In the genomic region with DNA sequence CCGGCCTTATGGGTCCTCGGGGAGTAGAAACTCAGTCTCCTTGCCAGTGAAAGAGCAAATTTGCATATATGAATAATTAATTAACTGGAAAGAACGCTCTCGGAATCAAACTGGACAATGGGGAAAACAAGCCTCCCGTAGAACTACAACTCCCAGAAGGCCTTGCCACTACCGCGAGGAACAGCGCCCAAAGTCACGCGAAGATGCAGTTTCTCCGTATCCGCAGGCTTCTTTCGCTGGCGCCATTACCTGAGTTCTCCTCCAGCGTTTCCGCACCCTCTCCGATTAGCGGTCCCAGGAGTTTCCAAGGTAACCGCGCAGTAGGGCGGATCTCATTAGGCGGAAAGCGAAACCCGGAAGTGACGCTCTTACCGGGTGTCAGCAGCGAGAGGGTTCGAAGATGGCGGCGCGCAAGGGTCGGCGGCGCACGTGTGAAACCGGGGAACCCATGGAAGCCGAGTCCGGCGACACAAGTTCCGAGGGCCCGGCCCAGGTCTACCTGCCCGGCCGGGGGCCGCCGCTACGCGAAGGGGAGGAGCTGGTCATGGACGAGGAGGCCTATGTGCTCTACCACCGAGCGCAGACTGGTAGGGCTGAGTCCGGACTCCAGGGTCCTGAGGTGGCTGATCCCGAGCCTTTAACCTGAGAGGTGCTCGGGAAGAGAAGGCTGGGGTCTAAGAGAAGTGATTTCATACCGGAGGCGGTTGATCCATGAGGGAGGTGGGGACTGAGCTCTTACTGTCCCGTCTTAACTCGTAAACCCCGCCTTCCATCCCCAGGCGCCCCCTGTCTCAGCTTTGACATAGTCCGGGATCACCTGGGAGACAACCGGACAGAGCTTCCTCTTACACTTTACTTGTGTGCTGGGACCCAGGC, we compare ENCODE assay signal across 8 cellular contexts. TPM values are rescaled to one million over a fixed set of nuclear protein-coding genes. Genes with fewer than 3 reads are reported as not detected.
A peak's percentile ranks its signal among the peaks of the same experiment; 100 is the strongest.
DNase-seq lines count a peak whose midpoint lies in the region; ATAC-seq and TF ChIP-seq lines count a peak whose summit lies in the region.

GRWD1 (plus strand) TSS at position 378 of the 876 bp plus-strand sequence; CDS start at position 401, 23 bp downstream.

- H3K27me3 ChIP-seq in BJ (ENCODE audit: control insufficient read depth, insufficient read depth, low read length) = no peaks in the 10 kb centered on the region

- POLR2A ChIA-PET in BJ (lab: Charles Lee) = no interaction called here

- peak; percentile 26 for TF ChIP-seq CTCF in BJ (IDR thresholded peaks at IDR 0.05; ENCODE audit: insufficient read depth, low read depth, low read length)

- H3K36me3 ChIP-seq in BJ (ENCODE audit: control insufficient read depth, insufficient read depth, low read length) = peaks cover 15% of the 10 kb centered on the region

- peak within 1 kb of the TSS; percentile 87 for H3K4me3 ChIP-seq in BJ (ENCODE audit: low read depth, low read length)

- peak; percentile 88 for DNase-seq in BJ (ENCODE audit: low read depth)
- DNase-seq in NCI-H748 (lab: John Stamatoyannopoulos, UW; ENCODE audit: unreplicated experiment) = peak; percentile 99
- peak; percentile 92 for DNase-seq in activated CD4-positive, alpha-beta T cell treated with anti-CD3 and anti-CD28 coated beads, Interleukin-2, amount 50 U/mL, for 1 hour
- peak; percentile 92 for DNase-seq in dedifferentiated amniotic fluid mesenchymal stem cell (ENCODE audit: extremely low spot score)
- peak; percentile 92 for DNase-seq in left lobe of liver (ENCODE audit: low spot score)
- peak; percentile 94 for DNase-seq in stimulated activated CD4-positive, alpha-beta T cell treated with anti-CD3 and anti-CD28 coated beads, Interleukin-2, amount 100 ng/mL, for 4 hours (ENCODE audit: low read depth)

- CTCF ChIA-PET in BJ (lab: Yijun Ruan, JAX) = interaction anchor here (0.8 to 2.6 kb wide), 7 partner anchors 11 to 138 kb away, joined by 3 to 18 read pairs (median 4); partner anchors contain the start of gene KDELR1

- peak; percentile 77 for ATAC-seq in GM19324 (IDR thresholded peaks at IDR 0.05; ENCODE audit: low FRiP score, unreplicated experiment)
- peak; percentile 89 for ATAC-seq in HG03521 (IDR thresholded peaks at IDR 0.05; ENCODE audit: unreplicated experiment)
- ATAC-seq in left lobe of liver = peak; percentile 93

RNA-seq across cellular contexts. Expression of gene GRWD1, which starts in this region (rescaled TPM):
- polyA plus RNA-seq in BJ (2011; rRNA removed) = 13.9 and 20.0 TPM in 2 replicates
- 10.5 and 11.3 TPM in 2 replicates for polyA minus RNA-seq in BJ (2011; rRNA and poly(A)+ RNA removed)
- 16.0 TPM for total RNA-seq in left lobe of liver

Comparison
In these comparisons a context has a peak if more than half of its experiments do, and no peak if none do; other contexts are left out.
1. Peak in every context shown above with its lines: DNase-seq, ATAC-seq and H3K4me3 ChIP-seq.